ENCODE assay signal across 1 cellular context in the genomic region with DNA sequence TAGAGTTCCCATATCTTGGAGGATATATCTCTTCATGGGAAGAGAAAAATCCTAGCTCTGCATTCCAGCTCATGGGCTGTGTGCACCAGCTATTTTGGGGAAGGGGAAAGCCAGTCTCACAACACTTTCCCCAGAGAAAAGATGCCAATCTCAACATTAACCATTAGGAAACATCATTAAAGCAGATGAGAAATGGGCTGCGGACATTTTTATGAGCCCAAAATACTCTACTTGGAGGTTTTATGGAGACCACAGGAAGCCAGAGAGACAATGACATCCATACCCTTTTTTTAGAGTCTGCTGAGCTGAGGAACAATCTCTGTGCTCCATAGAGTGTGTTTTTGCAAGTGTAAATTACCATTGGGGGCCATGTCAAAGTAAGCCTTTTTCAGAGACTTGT.
TF ChIP-seq lines count a peak whose summit lies in the region.

No MANE protein-coding gene starts in this region.

TF ChIP-seq in IMR-90, 13 proteins besides CTCF, POLR2A, EP300 and RAD21 (continued from another document):
- TF ChIP-seq, protein P1, sequence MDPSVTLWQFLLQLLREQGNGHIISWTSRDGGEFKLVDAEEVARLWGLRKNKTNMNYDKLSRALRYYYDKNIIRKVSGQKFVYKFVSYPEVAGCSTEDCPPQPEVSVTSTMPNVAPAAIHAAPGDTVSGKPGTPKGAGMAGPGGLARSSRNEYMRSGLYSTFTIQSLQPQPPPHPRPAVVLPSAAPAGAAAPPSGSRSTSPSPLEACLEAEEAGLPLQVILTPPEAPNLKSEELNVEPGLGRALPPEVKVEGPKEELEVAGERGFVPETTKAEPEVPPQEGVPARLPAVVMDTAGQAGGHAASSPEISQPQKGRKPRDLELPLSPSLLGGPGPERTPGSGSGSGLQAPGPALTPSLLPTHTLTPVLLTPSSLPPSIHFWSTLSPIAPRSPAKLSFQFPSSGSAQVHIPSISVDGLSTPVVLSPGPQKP (IDR thresholded peaks at IDR 0.05; ENCODE audit: borderline replicate concordance, low read depth, low read length): no peak
- TF ChIP-seq BHLHE40 (IDR thresholded peaks at IDR 0.05; ENCODE audit: low read depth, low read length) (no peak), MAFK (IDR thresholded peaks at IDR 0.05; ENCODE audit: low read depth, low read length) (no peak), FOS (IDR thresholded peaks at IDR 0.05; ENCODE audit: low read depth, low read length) (no peak), MAZ (IDR thresholded peaks at IDR 0.05; ENCODE audit: borderline replicate concordance, low read depth, low read length) (no peak), RFX5 (IDR thresholded peaks at IDR 0.05; ENCODE audit: low read depth, low read length) (no peak), NFE2L2 (IDR thresholded peaks at IDR 0.05; ENCODE audit: low read depth, low read length) (no peak)
